13 cellular contexts compared by ENCODE assay signal in the genomic region with DNA sequence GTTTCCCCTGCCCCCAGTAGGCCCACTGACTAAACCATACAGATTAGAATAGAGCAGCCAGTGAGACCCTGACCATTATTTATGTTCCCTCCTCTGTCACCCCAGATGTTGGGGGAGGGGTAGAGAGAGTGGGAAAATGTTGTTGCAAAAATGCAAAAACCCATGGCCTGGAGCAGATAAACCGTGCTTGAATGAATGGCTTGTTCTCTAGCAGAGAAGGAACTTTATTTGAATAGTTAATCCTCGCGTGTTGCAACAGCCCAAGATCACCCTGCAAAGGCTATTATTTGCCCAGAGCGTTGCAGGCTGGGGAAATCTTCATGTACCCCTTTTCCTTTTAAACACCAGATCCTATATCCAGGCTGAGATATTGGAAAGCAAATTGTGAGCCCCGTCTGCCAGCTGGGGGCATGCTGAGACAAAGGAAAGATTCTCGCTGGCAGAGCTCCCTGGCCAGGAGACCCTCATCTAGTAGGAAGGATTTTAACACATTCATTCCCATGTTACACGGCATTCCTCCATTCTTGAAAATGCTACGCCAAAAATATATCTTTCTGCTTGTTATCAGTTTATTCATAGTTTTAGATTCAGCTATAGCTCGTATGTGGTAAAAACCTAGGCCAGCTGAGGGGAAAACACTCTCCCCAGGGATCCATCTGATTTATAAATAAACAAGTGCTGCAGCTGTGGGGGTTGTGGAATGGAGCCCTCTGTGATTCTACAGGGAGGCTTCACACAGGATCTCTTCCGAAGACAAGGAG. TPM values are rescaled to one million over a fixed set of nuclear protein-coding genes. Genes with fewer than 3 reads are reported as not detected.
A peak's percentile ranks its signal among the peaks of the same experiment; 100 is the strongest.
DNase-seq lines count a peak whose midpoint lies in the region; TF ChIP-seq lines count a peak whose summit lies in the region.
"Had no signal": no experiment of that assay in that cellular context is flagged by ENCODE, and none has a peak within 500 bp of the region (broad histone marks: within the 10 kb centered on the region; RNA-seq: fewer than 3 reads in every experiment).

No MANE protein-coding gene starts in this region.

- no peaks in the 10 kb centered on the region for H3K79me2 ChIP-seq in DOHH2 (ENCODE audit: control insufficient read depth, low read length)
- no peaks in the 10 kb centered on the region for H3K79me2 ChIP-seq in mesendoderm (ENCODE audit: control insufficient read depth, insufficient read depth, low read length)

- no peak overlapping the region for H3K27ac Mint-ChIP-seq in activated CD4-positive, alpha-beta memory T cell treated with anti-CD3 and anti-CD28 coated beads for 36 hours
- H3K27ac Mint-ChIP-seq in T-helper 2 cell treated with Interferon-gamma antibody and Interleukin-4, amounts not matched to agents 5 μg/mL and 100 μg/mL, for 36 hours, result no peak overlapping the region
- H3K27ac Mint-ChIP-seq in endothelial cell (ENCODE audit: unreplicated experiment), result no peak overlapping the region
- H3K27ac Mint-ChIP-seq: CD4-positive, alpha-beta memory T cell had no signal

- H4K8ac ChIP-seq in mesendoderm (ENCODE audit: low read depth, low read length), result no peak overlapping the region

- H3K27me3 Mint-ChIP-seq in activated CD4-positive, alpha-beta memory T cell treated with anti-CD3 and anti-CD28 coated beads for 36 hours, result peaks cover 21% of the 10 kb centered on the region
- peaks cover 15% of the 10 kb centered on the region for H3K27me3 Mint-ChIP-seq in T-helper 2 cell treated with Interferon-gamma antibody and Interleukin-4, amounts not matched to agents 5 μg/mL and 100 μg/mL, for 36 hours (ENCODE audit: low read depth)
- no peaks in the 10 kb centered on the region for H3K27me3 Mint-ChIP-seq in endothelial cell (ENCODE audit: unreplicated experiment)

- no peaks in the 10 kb centered on the region for H3F3A ChIP-seq in DOHH2 (ENCODE audit: control insufficient read depth, insufficient read depth)

- no peaks in the 10 kb centered on the region for H3K9me2 ChIP-seq in DOHH2 (replicated peaks; ENCODE audit: control insufficient read depth, low read length)

- H2BK5ac ChIP-seq in mesendoderm (ENCODE audit: low read length), result no peak overlapping the region

- WGBS in mesendoderm (ENCODE audit: extremely low coverage, insufficient coverage, low lambda C conversion rate), result no CpG with 5 or more reads among the region's 10 CpGs

- H3K9me3 ChIP-seq in DOHH2 (ENCODE audit: control insufficient read depth, insufficient read depth, low read length), result no peaks in the 10 kb centered on the region
- H3K9me3 ChIP-seq: psoas muscle had no signal

- no peaks in the 10 kb centered on the region for H3K36me3 Mint-ChIP-seq in activated CD4-positive, alpha-beta memory T cell treated with anti-CD3 and anti-CD28 coated beads for 36 hours
- no peaks in the 10 kb centered on the region for H3K36me3 Mint-ChIP-seq in T-helper 2 cell treated with Interferon-gamma antibody and Interleukin-4, amounts not matched to agents 5 μg/mL and 100 μg/mL, for 36 hours (ENCODE audit: low read depth)
- H3K36me3 Mint-ChIP-seq in endothelial cell (ENCODE audit: low read depth, unreplicated experiment), result no peaks in the 10 kb centered on the region
- H3K36me3 Mint-ChIP-seq: CD4-positive, alpha-beta memory T cell had no signal

- no peaks in the 10 kb centered on the region for H3K79me1 ChIP-seq in mesendoderm (ENCODE audit: low read length)

- H3K9ac ChIP-seq in mesendoderm (ENCODE audit: low read length), result no peak overlapping the region

- no peak overlapping the region for H3K56ac ChIP-seq in mesendoderm (ENCODE audit: low read length)

- H3K23ac ChIP-seq in mesendoderm (ENCODE audit: low read length), result no peak overlapping the region

- peak overlapping the region; percentile 35 for H3K4me2 ChIP-seq in DOHH2 (ENCODE audit: low read length)
- H3K4me2 ChIP-seq in mesendoderm (ENCODE audit: low read length), result no peak overlapping the region

- CTCF ChIA-PET in activated CD4-positive, alpha-beta memory T cell treated with anti-CD3 and anti-CD28 coated beads for 36 hours (lab: Charles Lee), result interaction anchor here (1.2 kb wide), 1 partner anchor 452 kb away, joined by 3 read pairs; no protein-coding TSS in a partner anchor

- H3K4me1 ChIP-seq in DOHH2 (ENCODE audit: control insufficient read depth, low read length), result peaks cover 16% of the 10 kb centered on the region
- H3K4me1 ChIP-seq in mesendoderm (ENCODE audit: control insufficient read depth, low read depth, low read length), result peaks cover 5% of the 10 kb centered on the region
- H3K4me1 ChIP-seq: psoas muscle had no signal

- intact Hi-C loops in activated CD4-positive, alpha-beta memory T cell treated with anti-CD3 and anti-CD28 coated beads for 36 hours (cut with micrococcal nuclease), result no loop called here

- no peak overlapping the region for H3K18ac ChIP-seq in mesendoderm (ENCODE audit: low read length)

- no peak overlapping the region for H2AK5ac ChIP-seq in mesendoderm (ENCODE audit: low read length)

- no peak overlapping the region for H3K4me3 Mint-ChIP-seq in activated CD4-positive, alpha-beta memory T cell treated with anti-CD3 and anti-CD28 coated beads for 36 hours
- H3K4me3 Mint-ChIP-seq in T-helper 2 cell treated with Interferon-gamma antibody and Interleukin-4, amounts not matched to agents 5 μg/mL and 100 μg/mL, for 36 hours, result no peak overlapping the region
- no peak overlapping the region for H3K4me3 Mint-ChIP-seq in endothelial cell (ENCODE audit: unreplicated experiment)
- H3K4me3 Mint-ChIP-seq: CD4-positive, alpha-beta memory T cell had no signal

- no peaks in the 10 kb centered on the region for H4K20me1 ChIP-seq in DOHH2 (ENCODE audit: control insufficient read depth, insufficient read depth, low read depth, low read length)

- POLR2A ChIA-PET in activated CD4-positive, alpha-beta memory T cell treated with anti-CD3 and anti-CD28 coated beads for 36 hours (lab: Charles Lee), result no interaction called here

- H3K4me3 ChIP-seq in DOHH2 (ENCODE audit: low read length), result no peak overlapping the region
- no peak overlapping the region for H3K4me3 ChIP-seq in mesendoderm (ENCODE audit: low read length)
- H3K4me3 ChIP-seq: psoas muscle had no signal

- H3K27ac ChIP-seq in DOHH2 (ENCODE audit: low read depth, low read length) (no peak overlapping the region), mesendoderm (ENCODE audit: low read depth, low read length) (no peak overlapping the region)
- H3K27ac ChIP-seq: psoas muscle had no signal

- H3K27me3 ChIP-seq in DOHH2 (ENCODE audit: control insufficient read depth, low read length), result no peaks in the 10 kb centered on the region
- no peaks in the 10 kb centered on the region for H3K27me3 ChIP-seq in mesendoderm (ENCODE audit: insufficient read depth, low read length, poor library complexity)

- H4K5ac ChIP-seq in mesendoderm (ENCODE audit: low read length), result no peak overlapping the region

- H3K36me3 ChIP-seq in DOHH2 (ENCODE audit: control insufficient read depth, low read length) (no peaks in the 10 kb centered on the region), mesendoderm (ENCODE audit: control insufficient read depth, insufficient read depth, low read length) (no peaks in the 10 kb centered on the region)

- DNase-seq in NCI-H1092 (lab: John Stamatoyannopoulos, UW), result peak; percentile 50
- DNase-seq in RPMI7951 (ENCODE audit: low read depth), result peak; percentile 31
- DNase-seq in mesendoderm, result peak; percentile 53
- no peak for DNase-seq in SK-N-DZ (ENCODE audit: low spot score)
- DNase-seq in activated CD4-positive, alpha-beta memory T cell treated with anti-CD3 and anti-CD28 coated beads for 36 hours, result no peak
- no peak for DNase-seq in T-helper 2 cell treated with Interferon-gamma antibody and Interleukin-4, amounts not matched to agents 5 μg/mL and 100 μg/mL, for 36 hours (ENCODE audit: low spot score)
- DNase-seq in endothelial cell (ENCODE audit: low spot score), result no peak
- DNase-seq: CD4-positive, alpha-beta memory T cell; KG1; mesenchymal stem cell; psoas muscle had no signal

- no peak overlapping the region for H2BK15ac ChIP-seq in mesendoderm (replicated peaks; ENCODE audit: low read depth)

- H3K4ac ChIP-seq in mesendoderm (ENCODE audit: low read depth, low read length), result no peak overlapping the region

- TF ChIP-seq CTCF in DOHH2 (IDR thresholded peaks at IDR 0.05; ENCODE audit: low read depth, low read length, poor library complexity, severe bottlenecking) (no peak), endothelial cell (IDR thresholded peaks at IDR 0.05; ENCODE audit: unreplicated experiment) (no peak)

- no peaks in the 10 kb centered on the region for H3K9me3 Mint-ChIP-seq in activated CD4-positive, alpha-beta memory T cell treated with anti-CD3 and anti-CD28 coated beads for 36 hours
- no peaks in the 10 kb centered on the region for H3K9me3 Mint-ChIP-seq in T-helper 2 cell treated with Interferon-gamma antibody and Interleukin-4, amounts not matched to agents 5 μg/mL and 100 μg/mL, for 36 hours
- H3K9me3 Mint-ChIP-seq in endothelial cell (ENCODE audit: unreplicated experiment), result no peaks in the 10 kb centered on the region
- H3K9me3 Mint-ChIP-seq: CD4-positive, alpha-beta memory T cell had no signal

- no peaks in the 10 kb centered on the region for H3K4me1 Mint-ChIP-seq in activated CD4-positive, alpha-beta memory T cell treated with anti-CD3 and anti-CD28 coated beads for 36 hours (ENCODE audit: low read depth)
- no peaks in the 10 kb centered on the region for H3K4me1 Mint-ChIP-seq in T-helper 2 cell treated with Interferon-gamma antibody and Interleukin-4, amounts not matched to agents 5 μg/mL and 100 μg/mL, for 36 hours (ENCODE audit: low read depth)
- no peaks in the 10 kb centered on the region for H3K4me1 Mint-ChIP-seq in endothelial cell (ENCODE audit: unreplicated experiment)
- H3K4me1 Mint-ChIP-seq: CD4-positive, alpha-beta memory T cell had no signal

- H2BK120ac ChIP-seq in mesendoderm (ENCODE audit: low read depth, low read length), result no peak overlapping the region

RNA-seq across cellular contexts. Expression of a gene that starts 53.0 kb away (rescaled TPM):
- not detected in 2 replicates for total RNA-seq in RPMI7951 (2014; rRNA removed; shearing (Covaris generic))
- 0.22 TPM for polyA plus RNA-seq in mesendoderm (2013, experiment 1 of 2)
- polyA plus RNA-seq in mesendoderm (2013, experiment 2 of 2), result 0.03 TPM
- not detected in 2 replicates for polyA plus RNA-seq in SK-N-DZ (2014; cell fraction: cytosol; rRNA removed)
- polyA plus RNA-seq in SK-N-DZ (2014; cell fraction: nucleus; rRNA removed), result not detected in 2 replicates
- total RNA-seq in activated CD4-positive, alpha-beta memory T cell treated with anti-CD3 and anti-CD28 coated beads for 36 hours, result not detected
- not detected for total RNA-seq in endothelial cell (ENCODE audit: unreplicated experiment)
- total RNA-seq: CD4-positive, alpha-beta memory T cell; glomerular endothelial cell; psoas muscle had no signal
- polyA plus RNA-seq: CD4-positive, alpha-beta memory T cell; psoas muscle had no signal

Comparison
In these comparisons a context has a peak if more than half of its experiments do, and no peak if none do; other contexts are left out.
1. DNase-seq: peak in NCI-H1092 (single experiment), RPMI7951 (single experiment) and mesendoderm (single experiment); none in SK-N-DZ (single experiment), activated CD4-positive, alpha-beta memory T cell treated with anti-CD3 and anti-CD28 coated beads for 36 hours (single experiment), T-helper 2 cell treated with Interferon-gamma antibody and Interleukin-4, amounts not matched to agents 5 μg/mL and 100 μg/mL, for 36 hours (single experiment) and endothelial cell (single experiment).